Comparison of ENCODE assay signal across 28 cellular contexts in the genomic region with DNA sequence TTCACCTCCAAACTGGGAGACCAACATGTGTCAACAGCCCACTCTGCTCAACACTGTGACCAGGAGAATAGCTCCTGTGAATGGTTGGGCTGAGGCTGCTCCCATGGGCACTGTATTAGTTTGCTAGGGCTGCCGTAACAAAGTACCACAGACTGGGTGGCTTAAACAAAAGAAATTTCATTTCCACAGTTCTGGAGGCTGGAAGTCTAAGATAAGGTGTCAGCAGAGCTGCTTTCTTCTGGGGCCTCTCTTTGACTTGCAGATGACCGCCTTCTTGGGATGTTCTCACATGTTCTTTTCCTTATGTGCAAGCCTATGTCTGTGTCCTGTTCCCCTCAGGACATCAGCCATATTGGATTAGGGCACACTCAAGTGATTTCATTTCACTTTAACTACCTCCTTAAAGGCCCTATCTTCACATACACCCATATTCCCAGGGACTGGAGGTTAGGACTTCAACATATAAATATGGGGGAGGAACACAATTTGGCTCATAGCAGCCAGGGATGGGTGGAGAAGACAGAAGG.
"Had no signal": no experiment of that assay in that cellular context is flagged by ENCODE, and none has a peak within 500 bp of the region (broad histone marks: within the 10 kb centered on the region; RNA-seq: fewer than 3 reads in every experiment).

No MANE protein-coding gene starts in this region.

- ATAC-seq: activated CD4-positive, alpha-beta T cell treated with anti-CD3 and anti-CD28 coated beads for 36 hours; body of pancreas; effector memory CD8-positive, alpha-beta T cell; left cardiac atrium; stimulated activated naive B cell treated with anti-CD40 and anti-IgM and Interleukin-4, amounts not matched to agents 10 μg/mL and 1 μg/mL and 100 μg/mL, for 72 hours had no signal

- H3K4me1 ChIP-seq: body of pancreas had no signal

- H3K4me3 ChIP-seq: body of pancreas, cardiac muscle cell, coronary artery, esophagus squamous epithelium, transverse colon had no signal

- H3K9me3 ChIP-seq: body of pancreas, esophagus squamous epithelium, neutrophil, transverse colon had no signal

- H3K27me3 Mint-ChIP-seq: naive B cell; progenitor cell of endocrine pancreas; stimulated activated naive B cell treated with anti-CD40 and anti-IgM and Interleukin-4, amounts not matched to agents 10 μg/mL and 1 μg/mL and 100 μg/mL, for 72 hours had no signal

- H3K9me3 Mint-ChIP-seq: effector memory CD8-positive, alpha-beta T cell; mesothelial cell of epicardium; naive B cell; nephron progenitor cell; stimulated activated naive B cell treated with anti-CD40 and anti-IgM and Interleukin-4, amounts not matched to agents 10 μg/mL and 1 μg/mL and 100 μg/mL, for 72 hours; T-helper 1 cell treated with Interleukin-12 subunit alpha and Interleukin-12 subunit beta and Interleukin-4 antibody, amounts not matched to agents 30 μg/mL and 1 μg/mL, for 36 hours had no signal

- H3K27ac Mint-ChIP-seq: activated CD4-positive, alpha-beta T cell treated with anti-CD3 and anti-CD28 coated beads for 36 hours; activated naive CD8-positive, alpha-beta T cell; effector memory CD8-positive, alpha-beta T cell; mesothelial cell of epicardium; nephron progenitor cell; progenitor cell of endocrine pancreas; stimulated activated naive B cell treated with anti-CD40 and anti-IgM and Interleukin-4, amounts not matched to agents 10 μg/mL and 1 μg/mL and 100 μg/mL, for 72 hours; T-helper 1 cell treated with Interleukin-12 subunit alpha and Interleukin-12 subunit beta and Interleukin-4 antibody, amounts not matched to agents 30 μg/mL and 1 μg/mL, for 36 hours had no signal

- H3K36me3 Mint-ChIP-seq: activated naive CD8-positive, alpha-beta T cell; mesothelial cell of epicardium; naive B cell; stimulated activated naive B cell treated with anti-CD40 and anti-IgM and Interleukin-4, amounts not matched to agents 10 μg/mL and 1 μg/mL and 100 μg/mL, for 72 hours had no signal

- H3K27me3 ChIP-seq: body of pancreas, cardiac muscle cell, esophagus squamous epithelium, neutrophil, transverse colon had no signal

- H3K4me3 Mint-ChIP-seq: activated CD4-positive, alpha-beta T cell treated with anti-CD3 and anti-CD28 coated beads for 36 hours; activated naive CD8-positive, alpha-beta T cell; effector memory CD8-positive, alpha-beta T cell; mesothelial cell of epicardium; naive B cell; nephron progenitor cell; stimulated activated naive B cell treated with anti-CD40 and anti-IgM and Interleukin-4, amounts not matched to agents 10 μg/mL and 1 μg/mL and 100 μg/mL, for 72 hours; T-helper 1 cell treated with Interleukin-12 subunit alpha and Interleukin-12 subunit beta and Interleukin-4 antibody, amounts not matched to agents 30 μg/mL and 1 μg/mL, for 36 hours had no signal

- H3K27ac ChIP-seq: body of pancreas, cardiac muscle cell, esophagus squamous epithelium, neutrophil, transverse colon had no signal

- DNase-seq: activated CD4-positive, alpha-beta T cell treated with anti-CD3 and anti-CD28 coated beads for 36 hours; activated CD4-positive, alpha-beta T cell treated with anti-CD3 and anti-CD28 coated beads, Interleukin-2, amount 50 U/mL, for 4 hours; activated CD4-positive, CD25-positive, alpha-beta regulatory T cell; activated effector memory CD4-positive, alpha-beta T cell treated with Interleukin-2 at 50 U/mL for 16 hours; activated naive CD4-positive, alpha-beta T cell treated with Interleukin-2 at 50 U/mL for 16 hours; anterior cingulate cortex; body of pancreas; effector memory CD8-positive, alpha-beta T cell; esophagus squamous epithelium; foreskin melanocyte; islet precursor cell; left cardiac atrium; left ventricle myocardium superior; naive B cell; nephron progenitor cell; retina; stimulated activated CD4-positive, alpha-beta T cell treated with anti-CD3 and anti-CD28 coated beads, Interleukin-15, amount 100 ng/mL, for 24 hours; stimulated activated CD4-positive, alpha-beta T cell treated with anti-CD3 and anti-CD28 coated beads, Interleukin-2, amount 100 ng/mL, for 24 hours; stimulated activated naive B cell treated with anti-CD40 and anti-IgM and Interleukin-4, amounts not matched to agents 10 μg/mL and 1 μg/mL and 100 μg/mL, for 72 hours; SW 1271; transverse colon had no signal

- H3K4me1 Mint-ChIP-seq: activated CD4-positive, alpha-beta T cell treated with anti-CD3 and anti-CD28 coated beads for 36 hours had no signal

- H3K36me3 ChIP-seq: cardiac muscle cell, esophagus squamous epithelium, neutrophil, transverse colon had no signal
